Comparison of ENCODE assay signal across 2 cellular contexts in genomic region chr7:95628831-95629439, GRCh38.
TF ChIP-seq lines count a peak whose summit lies in the region.

No MANE protein-coding gene starts in this region.

TF ChIP-seq in liver, 16 proteins besides CTCF, POLR2A, EP300 and RAD21:
- peak; percentile 69 for TF ChIP-seq NR2F2 (IDR thresholded peaks at IDR 0.05)
- no peak for TF ChIP-seq FOXA2 (IDR thresholded peaks at IDR 0.05)
- TF ChIP-seq FOXA1 (IDR thresholded peaks at IDR 0.05) = no peak
- peak; percentile 52 for TF ChIP-seq SP1 (IDR thresholded peaks at IDR 0.05)

TF ChIP-seq in HepG2, 621 proteins besides CTCF, POLR2A, EP300 and RAD21:
- TF ChIP-seq, protein P1, sequence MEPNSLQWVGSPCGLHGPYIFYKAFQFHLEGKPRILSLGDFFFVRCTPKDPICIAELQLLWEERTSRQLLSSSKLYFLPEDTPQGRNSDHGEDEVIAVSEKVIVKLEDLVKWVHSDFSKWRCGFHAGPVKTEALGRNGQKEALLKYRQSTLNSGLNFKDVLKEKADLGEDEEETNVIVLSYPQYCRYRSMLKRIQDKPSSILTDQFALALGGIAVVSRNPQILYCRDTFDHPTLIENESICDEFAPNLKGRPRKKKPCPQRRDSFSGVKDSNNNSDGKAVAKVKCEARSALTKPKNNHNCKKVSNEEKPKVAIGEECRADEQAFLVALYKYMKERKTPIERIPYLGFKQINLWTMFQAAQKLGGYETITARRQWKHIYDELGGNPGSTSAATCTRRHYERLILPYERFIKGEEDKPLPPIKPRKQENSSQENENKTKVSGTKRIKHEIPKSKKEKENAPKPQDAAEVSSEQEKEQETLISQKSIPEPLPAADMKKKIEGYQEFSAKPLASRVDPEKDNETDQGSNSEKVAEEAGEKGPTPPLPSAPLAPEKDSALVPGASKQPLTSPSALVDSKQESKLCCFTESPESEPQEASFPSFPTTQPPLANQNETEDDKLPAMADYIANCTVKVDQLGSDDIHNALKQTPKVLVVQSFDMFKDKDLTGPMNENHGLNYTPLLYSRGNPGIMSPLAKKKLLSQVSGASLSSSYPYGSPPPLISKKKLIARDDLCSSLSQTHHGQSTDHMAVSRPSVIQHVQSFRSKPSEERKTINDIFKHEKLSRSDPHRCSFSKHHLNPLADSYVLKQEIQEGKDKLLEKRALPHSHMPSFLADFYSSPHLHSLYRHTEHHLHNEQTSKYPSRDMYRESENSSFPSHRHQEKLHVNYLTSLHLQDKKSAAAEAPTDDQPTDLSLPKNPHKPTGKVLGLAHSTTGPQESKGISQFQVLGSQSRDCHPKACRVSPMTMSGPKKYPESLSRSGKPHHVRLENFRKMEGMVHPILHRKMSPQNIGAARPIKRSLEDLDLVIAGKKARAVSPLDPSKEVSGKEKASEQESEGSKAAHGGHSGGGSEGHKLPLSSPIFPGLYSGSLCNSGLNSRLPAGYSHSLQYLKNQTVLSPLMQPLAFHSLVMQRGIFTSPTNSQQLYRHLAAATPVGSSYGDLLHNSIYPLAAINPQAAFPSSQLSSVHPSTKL (CRISPR knock-in tag; IDR thresholded peaks at IDR 0.05) = no peak
- TF ChIP-seq BHLHE40 (IDR thresholded peaks at IDR 0.05; ENCODE audit: low read length) = no peak
- TF ChIP-seq CENPBD1 (CRISPR knock-in tag; IDR thresholded peaks at IDR 0.05; ENCODE audit: borderline replicate concordance, low read depth) = no peak
- TF ChIP-seq, protein P2, sequence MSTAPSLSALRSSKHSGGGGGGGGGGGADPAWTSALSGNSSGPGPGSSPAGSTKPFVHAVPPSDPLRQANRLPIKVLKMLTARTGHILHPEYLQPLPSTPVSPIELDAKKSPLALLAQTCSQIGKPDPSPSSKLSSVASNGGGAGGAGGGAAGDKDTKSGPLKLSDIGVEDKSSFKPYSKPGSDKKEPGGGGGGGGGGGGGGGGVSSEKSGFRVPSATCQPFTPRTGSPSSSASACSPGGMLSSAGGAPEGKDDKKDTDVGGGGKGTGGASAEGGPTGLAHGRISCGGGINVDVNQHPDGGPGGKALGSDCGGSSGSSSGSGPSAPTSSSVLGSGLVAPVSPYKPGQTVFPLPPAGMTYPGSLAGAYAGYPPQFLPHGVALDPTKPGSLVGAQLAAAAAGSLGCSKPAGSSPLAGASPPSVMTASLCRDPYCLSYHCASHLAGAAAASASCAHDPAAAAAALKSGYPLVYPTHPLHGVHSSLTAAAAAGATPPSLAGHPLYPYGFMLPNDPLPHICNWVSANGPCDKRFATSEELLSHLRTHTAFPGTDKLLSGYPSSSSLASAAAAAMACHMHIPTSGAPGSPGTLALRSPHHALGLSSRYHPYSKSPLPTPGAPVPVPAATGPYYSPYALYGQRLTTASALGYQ (CRISPR knock-in tag; IDR thresholded peaks at IDR 0.05) = no peak
- no peak for TF ChIP-seq TGIF2 (CRISPR knock-in tag; IDR thresholded peaks at IDR 0.05)
- no peak for TF ChIP-seq KLF15 (CRISPR knock-in tag; IDR thresholded peaks at IDR 0.05; ENCODE audit: borderline replicate concordance)
- TF ChIP-seq ZSCAN12 (CRISPR knock-in tag; IDR thresholded peaks at IDR 0.05) = no peak
- no peak for TF ChIP-seq ZNF30 (CRISPR knock-in tag; IDR thresholded peaks at IDR 0.05)
- no peak for TF ChIP-seq ZNF224 (CRISPR knock-in tag; IDR thresholded peaks at IDR 0.05)
- no peak for TF ChIP-seq CENPX (CRISPR knock-in tag; IDR thresholded peaks at IDR 0.05)
- TF ChIP-seq ZNF713 (CRISPR knock-in tag; IDR thresholded peaks at IDR 0.05) = no peak
- TF ChIP-seq ZBTB1 (CRISPR knock-in tag; IDR thresholded peaks at IDR 0.05; ENCODE audit: borderline replicate concordance) = no peak
- TF ChIP-seq ZNF121 (CRISPR knock-in tag; IDR thresholded peaks at IDR 0.05) = no peak
- no peak for TF ChIP-seq MTF2 (CRISPR knock-in tag; IDR thresholded peaks at IDR 0.05; ENCODE audit: borderline replicate concordance)
- no peak for TF ChIP-seq ARNT2 (CRISPR knock-in tag; IDR thresholded peaks at IDR 0.05; ENCODE audit: low read depth)
- no peak for TF ChIP-seq EED (CRISPR knock-in tag; IDR thresholded peaks at IDR 0.05)
- TF ChIP-seq ZNF207 (IDR thresholded peaks at IDR 0.05; ENCODE audit: borderline replicate concordance) = no peak
- no peak for TF ChIP-seq POLR2AphosphoS2 (IDR thresholded peaks at IDR 0.05; ENCODE audit: low read depth, low read length)
